11 cellular contexts compared by ENCODE assay signal in genomic region chr2:181309576-181309975, GRCh38.
DNase-seq lines count a peak whose midpoint lies in the region; ATAC-seq, FAIRE-seq and TF ChIP-seq lines count a peak whose summit lies in the region.
"Had no signal": no experiment of that assay in that cellular context is flagged by ENCODE, and none has a peak within 500 bp of the region (broad histone marks: within the 10 kb centered on the region; RNA-seq: fewer than 3 reads in every experiment).

No MANE protein-coding gene starts in this region.

- no peak for DNase-seq in CD8-positive, alpha-beta T cell
- DNase-seq in KBM-7 (peak; percentile 60), activated B cell treated with CpG ODN at 0.5 μM for 24 hours (no peak), naive B cell (no peak), activated gamma-delta T cell (lab: John Stamatoyannopoulos, UW) (no peak), frontal cortex (ENCODE audit: low spot score in 2 of 2) (no peak), DMS79 treated with DMSO at 0.1 percent for 48 hours (lab: John Stamatoyannopoulos, UW) (no peak), right atrium auricular region (ENCODE audit: low spot score) (no peak)
- DNase-seq: activated CD4-positive, alpha-beta T cell treated with anti-CD3 and anti-CD28 coated beads, Interleukin-2, amount 50 U/mL, for 4 hours; body of pancreas; NCI-H2171 had no signal

- intact Hi-C loops in CD8-positive, alpha-beta T cell (cut with DNase I, micrococcal nuclease) = loop anchor here (5.0 to 10.0 kb wide), 3 partner anchors 187 to 327 kb away; partner anchors contain the start of gene UBE2E3 (in 2 of the 2)
- intact Hi-C loops in activated B cell treated with CpG ODN at 0.5 μM for 24 hours (cut with micrococcal nuclease) = loop anchor here (5.0 to 10.0 kb wide), 5 partner anchors 327 to 1728 kb away; partner anchors contain the start of genes DNAJC10, ITPRID2, NCKAP1 and NEUROD1

- H3K4me3 ChIP-seq in CD8-positive, alpha-beta T cell (ENCODE audit: low read depth, low read length) = peak overlapping the region; percentile 33
- no peak overlapping the region for H3K4me3 ChIP-seq in right atrium auricular region
- H3K4me3 ChIP-seq: body of pancreas had no signal

- POLR2A ChIA-PET in CD8-positive, alpha-beta T cell (lab: Charles Lee) = interaction anchor here (0.6 to 1.8 kb wide), 8 partner anchors 13 to 153 kb away, joined by 3 to 9 read pairs (median 3); partner anchors contain the start of gene ITGA4
- POLR2A ChIA-PET in activated B cell treated with CpG ODN at 0.5 μM for 24 hours (lab: Charles Lee) = interaction anchor here (0.9 to 13.1 kb wide), 3 partner anchors 9 to 147 kb away, joined by 4 to 289 read pairs (median 5); partner anchors contain the start of gene ITGA4

- no peak for TF ChIP-seq CTCF in CD8-positive, alpha-beta T cell (IDR thresholded peaks at IDR 0.05)
- TF ChIP-seq CTCF in activated B cell treated with CpG ODN at 0.5 μM for 24 hours (IDR thresholded peaks at IDR 0.05) = no peak
- no peak for TF ChIP-seq CTCF in right atrium auricular region (IDR thresholded peaks at IDR 0.05)

- ATAC-seq in CD8-positive, alpha-beta T cell = no peak
- ATAC-seq in activated B cell treated with CpG ODN at 0.5 μM for 24 hours (ENCODE audit: low read depth) (no peak), naive B cell (ENCODE audit: low read depth in 2 of 2) (no peak)
- ATAC-seq: body of pancreas had no signal

- peak overlapping the region; percentile 96 for H3K27ac Mint-ChIP-seq in CD8-positive, alpha-beta T cell
- H3K27ac Mint-ChIP-seq in activated B cell treated with CpG ODN at 0.5 μM for 24 hours (peak overlapping the region; percentile 95), naive B cell (peak overlapping the region; percentile 89 to 99 (median 96))

- peak overlapping the region; percentile 79 for H3K4me3 Mint-ChIP-seq in CD8-positive, alpha-beta T cell
- peak overlapping the region; percentile 69 for H3K4me3 Mint-ChIP-seq in activated B cell treated with CpG ODN at 0.5 μM for 24 hours
- peak overlapping the region; percentile 72 to 90 (median 79) for H3K4me3 Mint-ChIP-seq in naive B cell

- H3K9me3 Mint-ChIP-seq in CD8-positive, alpha-beta T cell = no peaks in the 10 kb centered on the region
- H3K9me3 Mint-ChIP-seq in activated B cell treated with CpG ODN at 0.5 μM for 24 hours = no peaks in the 10 kb centered on the region
- no peaks in the 10 kb centered on the region for H3K9me3 Mint-ChIP-seq in naive B cell

- H3K27me3 ChIP-seq in CD8-positive, alpha-beta T cell (ENCODE audit: insufficient read depth, low read length) = no peaks in the 10 kb centered on the region
- no peaks in the 10 kb centered on the region for H3K27me3 ChIP-seq in right atrium auricular region
- H3K27me3 ChIP-seq: body of pancreas had no signal

- peaks cover 83% of the 10 kb centered on the region for H3K4me1 Mint-ChIP-seq in CD8-positive, alpha-beta T cell (ENCODE audit: low read depth)
- peaks cover 85% of the 10 kb centered on the region for H3K4me1 Mint-ChIP-seq in activated B cell treated with CpG ODN at 0.5 μM for 24 hours
- peaks cover 64 to 84% (median 82%) of the 10 kb centered on the region in 3 donors for H3K4me1 Mint-ChIP-seq in naive B cell

- CTCF ChIA-PET in CD8-positive, alpha-beta T cell (lab: Charles Lee) = interaction anchor here (1.1 to 2.8 kb wide), 5 partner anchors 9 to 205 kb away, joined by 3 to 10 read pairs (median 5); partner anchors contain the start of gene ITGA4
- CTCF ChIA-PET in activated B cell treated with CpG ODN at 0.5 μM for 24 hours (lab: Charles Lee) = interaction anchor here (1.1 to 13.1 kb wide), 4 partner anchors 86 to 328 kb away, joined by 3 to 178 read pairs (median 5); partner anchors contain the start of gene ITGA4

- no peaks in the 10 kb centered on the region for H3K36me3 ChIP-seq in CD8-positive, alpha-beta T cell (ENCODE audit: insufficient read depth, low read length)
- H3K36me3 ChIP-seq in right atrium auricular region = no peaks in the 10 kb centered on the region

- H3K27me3 Mint-ChIP-seq in CD8-positive, alpha-beta T cell (ENCODE audit: low read depth) = no peaks in the 10 kb centered on the region
- H3K27me3 Mint-ChIP-seq in activated B cell treated with CpG ODN at 0.5 μM for 24 hours (no peaks in the 10 kb centered on the region), naive B cell (no peaks in the 10 kb centered on the region)

- in situ Hi-C loops in KBM-7 (cut with MboI; ENCODE audit: low pct_unique_long_range_greater_than_20kb, low sequenced_read_pairs) = no loop called here

- H3K27ac ChIP-seq in CD8-positive, alpha-beta T cell (ENCODE audit: low read depth, low read length) = peak overlapping the region; percentile 38
- H3K27ac ChIP-seq in right atrium auricular region = no peak overlapping the region

- H3K4me1 ChIP-seq in CD8-positive, alpha-beta T cell (ENCODE audit: insufficient read depth, low read length) = peaks cover 89% of the 10 kb centered on the region
- H3K4me1 ChIP-seq in right atrium auricular region = no peaks in the 10 kb centered on the region
- H3K4me1 ChIP-seq: body of pancreas had no signal

- FAIRE-seq in frontal cortex (lab: Jason Lieb, UNC) = no peak

- H3K36me3 Mint-ChIP-seq in CD8-positive, alpha-beta T cell = no peaks in the 10 kb centered on the region
- H3K36me3 Mint-ChIP-seq in activated B cell treated with CpG ODN at 0.5 μM for 24 hours (ENCODE audit: low read depth) (no peaks in the 10 kb centered on the region), naive B cell (no peaks in the 10 kb centered on the region)

- H3K9me3 ChIP-seq in CD8-positive, alpha-beta T cell (ENCODE audit: low read length) = no peaks in the 10 kb centered on the region
- no peaks in the 10 kb centered on the region for H3K9me3 ChIP-seq in right atrium auricular region
- H3K9me3 ChIP-seq: body of pancreas had no signal
